ENCODE assay signal across 22 cellular contexts in genomic region chr14:21880918-21881317, GRCh38.
"Had no signal": no experiment of that assay in that cellular context is flagged by ENCODE, and none has a peak within 500 bp of the region (broad histone marks: within the 10 kb centered on the region; RNA-seq: fewer than 3 reads in every experiment).

No MANE protein-coding gene starts in this region.

- H3K9me3 ChIP-seq: left lung, sigmoid colon, thoracic aorta, upper lobe of left lung had no signal

- H3K27me3 Mint-ChIP-seq: activated naive CD4-positive, alpha-beta T cell treated with anti-CD3 and anti-CD28 coated beads, Interleukin-2, amount 50 U/mL, for 24 hours had no signal

- H3K4me3 ChIP-seq: left lung, lung, sigmoid colon, thoracic aorta, upper lobe of left lung had no signal

- DNase-seq: activated B cell treated with CpG ODN at 0.5 μM for 24 hours; activated CD4-positive, alpha-beta T cell treated with anti-CD3 and anti-CD28 coated beads, Interleukin-2, amount 50 U/mL, for 1 hour; activated gamma-delta T cell treated with Interleukin-2 at 50 U/mL for 16 hours; aorta; cortex of kidney; endodermal cell; left lung; natural killer cell; retina; sigmoid colon; stimulated activated CD4-positive, alpha-beta T cell treated with anti-CD3 and anti-CD28 coated beads, Interleukin-2, amount 100 ng/mL, for 48 hours; stimulated activated CD8-positive, alpha-beta memory T cell treated with anti-CD3 and anti-CD28 coated beads, Interleukin-4, amount 100 ng/mL, for 48 hours; stimulated activated naive CD4-positive, alpha-beta T cell treated with Interleukin-2 at 50 U/mL for 16 hours; upper lobe of left lung had no signal

- H3K36me3 Mint-ChIP-seq: mesothelial cell of epicardium had no signal

- ATAC-seq: left lung, natural killer cell had no signal

- H3K27me3 ChIP-seq: left lung, sigmoid colon, upper lobe of left lung had no signal

- H3K9me3 Mint-ChIP-seq: activated T-helper 1 cell treated with anti-CD3 and anti-CD28 coated beads, Interleukin-12 subunit alpha, Interleukin-12 subunit beta, Interleukin-2, Interleukin-4 antibody, amounts not matched to agents 30 ng/mL and 10 ng/mL and 1 ng/mL, durations not matched to agents 14 hours and 24 hours and 36 hours; endodermal cell; T-helper 1 cell treated with Interleukin-12 subunit alpha and Interleukin-12 subunit beta and Interleukin-4 antibody, amounts not matched to agents 30 μg/mL and 1 μg/mL, for 36 hours had no signal

- H3K4me1 ChIP-seq: left lung, upper lobe of left lung had no signal

- H3K36me3 ChIP-seq: left lung, sigmoid colon, thoracic aorta, upper lobe of left lung had no signal

- H3K4me1 Mint-ChIP-seq: activated B cell treated with CpG ODN at 0.5 μM for 24 hours, endodermal cell had no signal

- H3K4me3 Mint-ChIP-seq: activated B cell treated with CpG ODN at 0.5 μM for 24 hours; activated naive CD4-positive, alpha-beta T cell treated with anti-CD3 and anti-CD28 coated beads, Interleukin-2, amount 50 U/mL, for 24 hours; activated T-helper 1 cell treated with anti-CD3 and anti-CD28 coated beads, Interleukin-12 subunit alpha, Interleukin-12 subunit beta, Interleukin-2, Interleukin-4 antibody, amounts not matched to agents 30 ng/mL and 10 ng/mL and 1 ng/mL, durations not matched to agents 14 hours and 24 hours and 36 hours; endodermal cell; mesothelial cell of epicardium; natural killer cell; T-helper 1 cell treated with Interleukin-12 subunit alpha and Interleukin-12 subunit beta and Interleukin-4 antibody, amounts not matched to agents 30 μg/mL and 1 μg/mL, for 36 hours had no signal

- H3K27ac Mint-ChIP-seq: activated B cell treated with CpG ODN at 0.5 μM for 24 hours; activated naive CD4-positive, alpha-beta T cell treated with anti-CD3 and anti-CD28 coated beads, Interleukin-2, amount 50 U/mL, for 24 hours; activated T-helper 1 cell treated with anti-CD3 and anti-CD28 coated beads, Interleukin-12 subunit alpha, Interleukin-12 subunit beta, Interleukin-2, Interleukin-4 antibody, amounts not matched to agents 30 ng/mL and 10 ng/mL and 1 ng/mL, durations not matched to agents 14 hours and 24 hours and 36 hours; endodermal cell; mesothelial cell of epicardium; progenitor cell of endocrine pancreas; T-helper 1 cell treated with Interleukin-12 subunit alpha and Interleukin-12 subunit beta and Interleukin-4 antibody, amounts not matched to agents 30 μg/mL and 1 μg/mL, for 36 hours had no signal

- H3K27ac ChIP-seq: epithelial cell of prostate, left lung, sigmoid colon, thoracic aorta, upper lobe of left lung had no signal
